14 cellular contexts compared by ENCODE assay signal in genomic region chr6:134553941-134554340, GRCh38.
A peak's percentile ranks its signal among the peaks of the same experiment; 100 is the strongest.
DNase-seq lines count a peak whose midpoint lies in the region; ATAC-seq and TF ChIP-seq lines count a peak whose summit lies in the region.
"Had no signal": no experiment of that assay in that cellular context is flagged by ENCODE, and none has a peak within 500 bp of the region (broad histone marks: within the 10 kb centered on the region; RNA-seq: fewer than 3 reads in every experiment).

No MANE protein-coding gene starts in this region.

- H2AFZ ChIP-seq in IMR-90 (replicated peaks; ENCODE audit: low read length, poor library complexity) (no peak overlapping the region), osteoblast (ENCODE audit: low read length) (no peak overlapping the region)

- no peak overlapping the region for H3K56ac ChIP-seq in IMR-90 (ENCODE audit: extremely low read depth, insufficient read depth, low read length)

- H2BK20ac ChIP-seq in IMR-90 (ENCODE audit: low read depth, low read length), result no peak overlapping the region

- H3K27ac ChIP-seq in IMR-90 (ENCODE audit: insufficient read depth, low read length) (no peak overlapping the region), osteoblast (ENCODE audit: low read depth, low read length) (peak overlapping the region; percentile 38), prostate gland (no peak overlapping the region)

- H3K18ac ChIP-seq in IMR-90 (ENCODE audit: low read depth, low read length), result no peak overlapping the region

- H3K23ac ChIP-seq in IMR-90 (ENCODE audit: low read depth, low read length), result no peak overlapping the region

- H3K4me3 ChIP-seq in BJ (ENCODE audit: low read depth, low read length), result no peak overlapping the region
- no peak overlapping the region for H3K4me3 ChIP-seq in IMR-90 (ENCODE audit: insufficient read depth, low read depth, low read length)
- H3K4me3 ChIP-seq in osteoblast (ENCODE audit: insufficient read depth, low read length), result no peak overlapping the region
- no peak overlapping the region for H3K4me3 ChIP-seq in prostate gland

- no peaks in the 10 kb centered on the region for H3K9me3 ChIP-seq in IMR-90 (ENCODE audit: control insufficient read depth, insufficient read depth, low read length)
- H3K9me3 ChIP-seq in osteoblast (ENCODE audit: low read depth, low read length), result no peaks in the 10 kb centered on the region
- H3K9me3 ChIP-seq in prostate gland, result no peaks in the 10 kb centered on the region
- H3K9me3 ChIP-seq: BE2C had no signal

- H4K20me1 ChIP-seq in IMR-90 (ENCODE audit: insufficient read depth, low read length) (no peaks in the 10 kb centered on the region), osteoblast (ENCODE audit: insufficient read depth, low read length) (no peaks in the 10 kb centered on the region)

- H2AK9ac ChIP-seq in IMR-90 (replicated peaks; ENCODE audit: low read depth, low read length, poor library complexity), result no peak overlapping the region

- no peak overlapping the region for H4K8ac ChIP-seq in IMR-90 (ENCODE audit: low read depth in 2 of 2, low read length in 2 of 2)

- no peaks in the 10 kb centered on the region for H3K79me2 ChIP-seq in osteoblast (ENCODE audit: insufficient read depth, low read length)

- POLR2A ChIA-PET in BJ (lab: Charles Lee) (interaction anchor here (0.6 kb wide), 1 partner anchor 355 kb away, joined by 4 read pairs; no protein-coding TSS in a partner anchor), IMR-90 (lab: Charles Lee; ENCODE audit: unreplicated experiment) (no interaction called here)

- TF ChIP-seq POLR2A in IMR-90 (IDR thresholded peaks at IDR 0.05; ENCODE audit: low read depth, low read length) (no peak), prostate gland (IDR thresholded peaks at IDR 0.05) (no peak)

- H3K9ac ChIP-seq in IMR-90 (ENCODE audit: low read depth, low read length), result no peak overlapping the region

- CTCF ChIA-PET in BJ (lab: Yijun Ruan, JAX) (no interaction called here), IMR-90 (lab: Yijun Ruan, JAX) (no interaction called here)

- no peaks in the 10 kb centered on the region for H3K79me1 ChIP-seq in IMR-90 (ENCODE audit: low read depth in 1 of 2, low read length in 2 of 2)

- peak; percentile 75 for DNase-seq in BJ (ENCODE audit: low read depth)
- peak; percentile 55 for DNase-seq in IMR-90
- DNase-seq in osteoblast (ENCODE audit: insufficient read length, low spot score, missing footprints), result no peak
- DNase-seq in activated gamma-delta T cell (lab: John Stamatoyannopoulos, UW), result no peak
- no peak for DNase-seq in prostate gland (ENCODE audit: low spot score)
- DNase-seq in NCI-H2196 (lab: John Stamatoyannopoulos, UW; ENCODE audit: unreplicated experiment), result no peak
- DNase-seq: BE2C; CD8-positive, alpha-beta T cell; KBM-7; NCI-H1436 treated with DMSO at 0.1 percent for 48 hours; NCI-H2081; NCI-H69 had no signal

- TF ChIP-seq CTCF in BJ (IDR thresholded peaks at IDR 0.05; ENCODE audit: insufficient read depth, low read depth, low read length), result no peak
- TF ChIP-seq CTCF in IMR-90 (conservative IDR thresholded peaks at IDR 0.05; ENCODE audit: low read depth, low read length), result no peak
- TF ChIP-seq CTCF in osteoblast (IDR thresholded peaks at IDR 0.05; ENCODE audit: extremely low read depth, low read depth, low read length), result no peak
- no peak for TF ChIP-seq CTCF in prostate gland (IDR thresholded peaks at IDR 0.05)

- no peak overlapping the region for H2AK5ac ChIP-seq in IMR-90 (ENCODE audit: low read depth, low read length)

- H3K27me3 ChIP-seq in BJ (ENCODE audit: control insufficient read depth, insufficient read depth, low read length) (no peaks in the 10 kb centered on the region), IMR-90 (ENCODE audit: control insufficient read depth, insufficient read depth, low read length) (no peaks in the 10 kb centered on the region), osteoblast (ENCODE audit: insufficient read depth, low read length) (no peaks in the 10 kb centered on the region), prostate gland (replicated peaks; ENCODE audit: insufficient read depth) (no peaks in the 10 kb centered on the region)
- H3K27me3 ChIP-seq: BE2C had no signal

- H4K5ac ChIP-seq in IMR-90 (ENCODE audit: low read depth, low read length), result no peak overlapping the region

- H3K4me1 ChIP-seq in IMR-90 (ENCODE audit: control insufficient read depth, insufficient read depth, low read length), result no peaks in the 10 kb centered on the region; the same call in 1 of the 2 replicates
- peaks cover 29% of the 10 kb centered on the region for H3K4me1 ChIP-seq in osteoblast (ENCODE audit: insufficient read depth, low read length)
- H3K4me1 ChIP-seq in prostate gland (replicated peaks), result no peaks in the 10 kb centered on the region
- H3K4me1 ChIP-seq: BE2C had no signal

- H4K91ac ChIP-seq in IMR-90 (ENCODE audit: insufficient read depth, low read depth, low read length), result no peak overlapping the region

- dilution Hi-C loops in IMR-90 (cut with HindIII; ENCODE audit: low sequenced_read_pairs, unreplicated experiment), result no loop called here

- no peak overlapping the region for H2BK5ac ChIP-seq in IMR-90 (ENCODE audit: low read depth, low read length, poor library complexity, severe bottlenecking)

- no peak overlapping the region for H3K4me2 ChIP-seq in IMR-90 (ENCODE audit: low read depth, low read length)
- H3K4me2 ChIP-seq in osteoblast (ENCODE audit: insufficient read depth, low read length), result no peak overlapping the region

- BruUV-seq in IMR-90 (replicated peaks; lab: Mats Ljungman, UMichigan), result no TSS peak

- TF ChIP-seq RAD21 in IMR-90 (IDR thresholded peaks at IDR 0.05; ENCODE audit: low read length), result no peak

- ATAC-seq in IMR-90 (ENCODE audit: low read depth) (no peak), esophagus mucosa (peak; percentile 38)
- ATAC-seq: CD8-positive, alpha-beta T cell; HCT116 had no signal

- H3K9me1 ChIP-seq in IMR-90 (ENCODE audit: insufficient read depth, low read length), result no peaks in the 10 kb centered on the region

- in situ Hi-C loops in IMR-90 (cut with MboI; ENCODE audit: low sequenced_read_pairs), result no loop called here

- H2BK15ac ChIP-seq in IMR-90 (ENCODE audit: low read depth, low read length), result no peak overlapping the region

- H2BK120ac ChIP-seq in IMR-90 (ENCODE audit: low read depth, low read length), result no peak overlapping the region

- WGBS in IMR-90 (ENCODE audit: extremely low coverage in 2 of 2, insufficient read length in 1 of 2), 2 experiments, result no CpG with 5 or more reads among the region's 3 CpGs
- 89% methylated on average over 3 of the region's 3 CpGs for WGBS in prostate gland

- no peak overlapping the region for H3K4ac ChIP-seq in IMR-90 (ENCODE audit: low read depth, low read length)

- H3K36me3 ChIP-seq in BJ (ENCODE audit: control insufficient read depth, insufficient read depth, low read length), result no peaks in the 10 kb centered on the region
- no peaks in the 10 kb centered on the region for H3K36me3 ChIP-seq in IMR-90 (ENCODE audit: control insufficient read depth, insufficient read depth, low read length)
- H3K36me3 ChIP-seq in osteoblast (ENCODE audit: insufficient read depth, low read length), result no peaks in the 10 kb centered on the region
- no peaks in the 10 kb centered on the region for H3K36me3 ChIP-seq in prostate gland
- H3K36me3 ChIP-seq: BE2C had no signal

- no peak overlapping the region for H3K14ac ChIP-seq in IMR-90 (replicated peaks; ENCODE audit: low read depth, low read length)

- intact Hi-C loops in IMR-90 (cut with micrococcal nuclease) (no loop called here), prostate gland (cut with DNase I) (no loop called here)

TF ChIP-seq in IMR-90, 13 proteins besides CTCF, POLR2A, EP300 and RAD21:
- TF ChIP-seq MAZ (IDR thresholded peaks at IDR 0.05; ENCODE audit: borderline replicate concordance, low read depth, low read length) (no peak), ELK1 (IDR thresholded peaks at IDR 0.05; ENCODE audit: borderline replicate concordance, low read depth, low read length) (no peak), RFX5 (IDR thresholded peaks at IDR 0.05; ENCODE audit: low read depth, low read length) (no peak), CHD1 (IDR thresholded peaks at IDR 0.05; ENCODE audit: low read depth, low read length) (no peak), MAFK (IDR thresholded peaks at IDR 0.05; ENCODE audit: low read depth, low read length) (no peak), USF2 (IDR thresholded peaks at IDR 0.05; ENCODE audit: low read depth, low read length) (no peak), FOS (IDR thresholded peaks at IDR 0.05; ENCODE audit: low read depth, low read length) (no peak), RCOR1 (IDR thresholded peaks at IDR 0.05; ENCODE audit: insufficient replicate concordance, low read length) (no peak)

Comparison
In these comparisons a context has a peak if more than half of its experiments do, and no peak if none do; other contexts are left out.
1. DNase-seq: peak in BJ (single experiment) and IMR-90 (single experiment); none in osteoblast (single experiment), activated gamma-delta T cell (single experiment), prostate gland (single experiment) and NCI-H2196 (single experiment).